15 cellular contexts compared by ENCODE assay signal in the genomic region with DNA sequence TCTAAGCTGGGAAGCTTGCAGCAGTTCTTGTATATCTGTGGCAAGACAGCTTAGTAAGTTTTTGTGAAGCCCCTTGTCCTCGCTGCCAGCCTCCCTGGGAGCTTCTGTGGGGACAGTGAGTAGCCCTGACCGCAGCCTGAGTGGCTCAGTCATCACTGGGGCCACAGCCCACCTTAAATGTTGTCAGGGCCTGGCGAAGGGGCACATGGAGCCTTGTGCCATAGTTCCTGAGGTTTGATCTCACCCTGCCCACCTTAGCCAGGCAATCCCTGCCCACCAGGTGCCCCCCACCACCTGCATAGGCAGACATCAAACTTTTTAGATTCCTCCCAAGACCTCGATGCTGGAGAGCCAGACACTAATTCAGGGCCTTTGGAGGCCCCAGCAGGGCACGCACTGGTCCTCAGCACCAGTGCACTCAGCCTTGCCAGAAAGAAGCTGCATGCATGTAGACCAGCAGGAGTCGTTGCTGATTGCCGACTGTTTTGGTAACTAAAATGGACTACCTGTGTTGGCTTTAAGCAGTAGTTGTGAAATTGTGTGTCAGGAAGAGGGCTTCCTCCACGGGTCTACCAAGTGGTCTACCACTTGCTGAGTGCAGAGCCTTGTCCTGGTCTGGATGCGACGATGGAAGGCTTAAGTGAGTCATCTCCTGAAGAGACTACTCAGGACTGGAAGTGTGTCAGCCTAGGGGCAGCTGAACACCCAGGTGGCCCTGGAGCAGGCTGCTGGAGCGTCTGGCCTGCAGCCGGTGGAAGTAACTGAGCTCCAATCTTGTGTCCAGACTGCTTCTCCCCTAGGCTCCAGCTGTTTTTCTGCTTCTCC.
A peak's percentile ranks its signal among the peaks of the same experiment; 100 is the strongest.
DNase-seq lines count a peak whose midpoint lies in the region; ATAC-seq, FAIRE-seq and TF ChIP-seq lines count a peak whose summit lies in the region.
"Had no signal": no experiment of that assay in that cellular context is flagged by ENCODE, and none has a peak within 500 bp of the region (broad histone marks: within the 10 kb centered on the region; RNA-seq: fewer than 3 reads in every experiment).

No MANE protein-coding gene starts in this region.

- 88 to 96% (median 92%) methylated on average over 10 to 12 of the region's 12 CpGs for WGBS in heart left ventricle, 4 donors

- H3K79me2 ChIP-seq in astrocyte (ENCODE audit: insufficient read depth, low read length): no peaks in the 10 kb centered on the region
- H3K79me2 ChIP-seq: hepatocyte had no signal

- no peaks in the 10 kb centered on the region for H3K36me3 ChIP-seq in heart left ventricle
- H3K36me3 ChIP-seq in right atrium auricular region: no peaks in the 10 kb centered on the region
- H3K36me3 ChIP-seq in astrocyte (ENCODE audit: insufficient read depth, low read length): no peaks in the 10 kb centered on the region
- H3K36me3 ChIP-seq: esophagus squamous epithelium, MG63 had no signal

- H3K36me3 Mint-ChIP-seq in astrocyte (ENCODE audit: low read depth, unreplicated experiment) (peaks cover 8% of the 10 kb centered on the region), mesothelial cell of epicardium (no peaks in the 10 kb centered on the region)
- no peaks in the 10 kb centered on the region for H3K36me3 Mint-ChIP-seq in activated T-cell treated with anti-CD3 and anti-CD28 coated beads, Interleukin-2, amount 50 U/mL, for 72 hours (ENCODE audit: insufficient read depth in 2 of 2)

- TF ChIP-seq CTCF in heart left ventricle (IDR thresholded peaks at IDR 0.05) (no peak), right atrium auricular region (IDR thresholded peaks at IDR 0.05) (no peak), astrocyte (IDR thresholded peaks at IDR 0.05; ENCODE audit: insufficient read depth, low read depth, low read length) (no peak), mesothelial cell of epicardium (IDR thresholded peaks at IDR 0.05; ENCODE audit: unreplicated experiment) (no peak)

- ATAC-seq in heart left ventricle: no peak
- ATAC-seq in activated T-cell treated with anti-CD3 and anti-CD28 coated beads, Interleukin-2, amount 50 U/mL, for 72 hours (replicated peaks in 1 of 2): no peak
- ATAC-seq: activated T-helper 17 cell treated with anti-CD3 and anti-CD28 coated beads, Interleukin-2, amount 50 U/mL, for 72 hours had no signal

- no peak for TF ChIP-seq POLR2A in heart left ventricle (IDR thresholded peaks at IDR 0.05)

- H2AFZ ChIP-seq in astrocyte (ENCODE audit: low read depth, low read length): no peak overlapping the region
- H2AFZ ChIP-seq: hepatocyte had no signal

- H3K27ac Mint-ChIP-seq in astrocyte (ENCODE audit: unreplicated experiment) (no peak overlapping the region), mesothelial cell of epicardium (no peak overlapping the region)
- no peak overlapping the region for H3K27ac Mint-ChIP-seq in activated T-cell treated with anti-CD3 and anti-CD28 coated beads, Interleukin-2, amount 50 U/mL, for 72 hours
- H3K27ac Mint-ChIP-seq: activated CD4-positive, alpha-beta T cell treated with anti-CD3 and anti-CD28 coated beads, Interleukin-2, amount 10 ng/mL, durations not matched to agents 24 days and 14 days; activated T-helper 17 cell treated with anti-CD3 and anti-CD28 coated beads, Interleukin-2, amount 50 U/mL, for 72 hours had no signal

- H3K4me3 Mint-ChIP-seq in astrocyte (ENCODE audit: unreplicated experiment) (no peak overlapping the region), mesothelial cell of epicardium (no peak overlapping the region)
- H3K4me3 Mint-ChIP-seq in activated T-cell treated with anti-CD3 and anti-CD28 coated beads, Interleukin-2, amount 50 U/mL, for 72 hours: no peak overlapping the region
- H3K4me3 Mint-ChIP-seq: activated CD4-positive, alpha-beta T cell treated with anti-CD3 and anti-CD28 coated beads, Interleukin-2, amount 10 ng/mL, durations not matched to agents 24 days and 14 days; activated T-helper 17 cell treated with anti-CD3 and anti-CD28 coated beads, Interleukin-2, amount 50 U/mL, for 72 hours had no signal

- H3K27me3 Mint-ChIP-seq in astrocyte (ENCODE audit: low read depth, unreplicated experiment): peaks cover 29% of the 10 kb centered on the region
- peaks cover 17% of the 10 kb centered on the region for H3K27me3 Mint-ChIP-seq in mesothelial cell of epicardium (ENCODE audit: low read depth)
- no peaks in the 10 kb centered on the region for H3K27me3 Mint-ChIP-seq in activated T-cell treated with anti-CD3 and anti-CD28 coated beads, Interleukin-2, amount 50 U/mL, for 72 hours (ENCODE audit: low read depth)
- H3K27me3 Mint-ChIP-seq: activated T-helper 17 cell treated with anti-CD3 and anti-CD28 coated beads, Interleukin-2, amount 50 U/mL, for 72 hours had no signal

- no peak overlapping the region for H3K9ac ChIP-seq in astrocyte (ENCODE audit: low read length)

- peak in 3 of 5 donors; percentile 2 to 14 (median 11) for DNase-seq in heart left ventricle
- no peak for DNase-seq in right atrium auricular region (ENCODE audit: low spot score)
- peak; percentile 24 for DNase-seq in astrocyte (ENCODE audit: low read depth)
- DNase-seq in mesothelial cell of epicardium (ENCODE audit: low spot score in 2 of 2, unreplicated experiment in 2 of 2): peak; percentile 4 to 20
- no peak for DNase-seq in NCI-H510A (lab: John Stamatoyannopoulos, UW)
- DNase-seq in NCI-H2107 (lab: John Stamatoyannopoulos, UW): no peak
- no peak for DNase-seq in activated T-cell treated with anti-CD3 and anti-CD28 coated beads, Interleukin-2, amount 50 U/mL, for 72 hours
- DNase-seq in GM19239 (ENCODE audit: insufficient read length, low spot score): no peak
- DNase-seq: activated CD4-positive, alpha-beta T cell treated with anti-CD3 and anti-CD28 coated beads, Interleukin-2, amount 10 ng/mL, durations not matched to agents 24 days and 14 days; cortex of kidney; esophagus squamous epithelium; MG63; NCI-H82 had no signal

- no peaks in the 10 kb centered on the region for H3K9me3 ChIP-seq in heart left ventricle
- H3K9me3 ChIP-seq in right atrium auricular region: no peaks in the 10 kb centered on the region
- no peaks in the 10 kb centered on the region for H3K9me3 ChIP-seq in astrocyte (ENCODE audit: insufficient read depth, low read depth, low read length)
- H3K9me3 ChIP-seq: esophagus squamous epithelium, MG63 had no signal

- H3K27ac ChIP-seq in heart left ventricle (no peak overlapping the region), right atrium auricular region (no peak overlapping the region), astrocyte (ENCODE audit: low read depth, low read length) (no peak overlapping the region)
- H3K27ac ChIP-seq: esophagus squamous epithelium, hepatocyte had no signal

- H3K9me3 Mint-ChIP-seq in astrocyte (ENCODE audit: unreplicated experiment): no peaks in the 10 kb centered on the region
- H3K9me3 Mint-ChIP-seq in mesothelial cell of epicardium: no peaks in the 10 kb centered on the region
- no peaks in the 10 kb centered on the region for H3K9me3 Mint-ChIP-seq in activated T-cell treated with anti-CD3 and anti-CD28 coated beads, Interleukin-2, amount 50 U/mL, for 72 hours
- H3K9me3 Mint-ChIP-seq: activated CD4-positive, alpha-beta T cell treated with anti-CD3 and anti-CD28 coated beads, Interleukin-2, amount 10 ng/mL, durations not matched to agents 24 days and 14 days; activated T-helper 17 cell treated with anti-CD3 and anti-CD28 coated beads, Interleukin-2, amount 50 U/mL, for 72 hours had no signal

- peaks cover 52% of the 10 kb centered on the region for H4K20me1 ChIP-seq in astrocyte (ENCODE audit: insufficient read depth, low read length)

- H3K4me1 Mint-ChIP-seq in astrocyte (ENCODE audit: low read depth, unreplicated experiment) (peaks cover 38% of the 10 kb centered on the region), mesothelial cell of epicardium (peaks cover 13% of the 10 kb centered on the region)
- no peaks in the 10 kb centered on the region for H3K4me1 Mint-ChIP-seq in activated T-cell treated with anti-CD3 and anti-CD28 coated beads, Interleukin-2, amount 50 U/mL, for 72 hours (ENCODE audit: low read depth)
- H3K4me1 Mint-ChIP-seq: activated CD4-positive, alpha-beta T cell treated with anti-CD3 and anti-CD28 coated beads, Interleukin-2, amount 10 ng/mL, durations not matched to agents 24 days and 14 days; activated T-helper 17 cell treated with anti-CD3 and anti-CD28 coated beads, Interleukin-2, amount 50 U/mL, for 72 hours had no signal

- H3K4me1 ChIP-seq in heart left ventricle (peaks cover 7 to 44% (median 26%) of the 10 kb centered on the region in 12 donors), right atrium auricular region (peaks cover 0 to 34% of the 10 kb centered on the region in 2 donors), astrocyte (ENCODE audit: insufficient read depth, low read length) (peaks cover 7% of the 10 kb centered on the region)

- intact Hi-C loops in heart left ventricle (cut with DNase I): loop anchor here in 2 of 10 donors (5.0 kb wide), 1 partner anchor 58 kb away; no protein-coding TSS in a partner anchor

- H3K27me3 ChIP-seq in heart left ventricle (no peaks in the 10 kb centered on the region), right atrium auricular region (no peaks in the 10 kb centered on the region), astrocyte (ENCODE audit: insufficient read depth, low read length) (no peaks in the 10 kb centered on the region)
- H3K27me3 ChIP-seq: esophagus squamous epithelium, hepatocyte, MG63 had no signal

- H3K4me2 ChIP-seq in astrocyte (ENCODE audit: low read length): no peak overlapping the region
- H3K4me2 ChIP-seq: hepatocyte had no signal

- FAIRE-seq in astrocyte (lab: Jason Lieb, UNC): no peak
- no peak for FAIRE-seq in GM19239 (lab: Jason Lieb, UNC)

- H3K4me3 ChIP-seq in heart left ventricle (no peak overlapping the region), right atrium auricular region (no peak overlapping the region), astrocyte (ENCODE audit: insufficient read depth, low read depth, low read length) (no peak overlapping the region)
- H3K4me3 ChIP-seq: esophagus squamous epithelium, hepatocyte, MG63 had no signal

Comparison
In these comparisons a context has a peak if more than half of its experiments do, and no peak if none do; other contexts are left out.
1. DNase-seq: peak in heart left ventricle (3 of 5), astrocyte (single experiment) and mesothelial cell of epicardium (2 of 2); none in right atrium auricular region (single experiment), NCI-H510A (single experiment), NCI-H2107 (single experiment), activated T-cell treated with anti-CD3 and anti-CD28 coated beads, Interleukin-2, amount 50 U/mL, for 72 hours (0 of 2) and GM19239 (single experiment).